In genomic region chr12:57618966-57619433, GRCh38 we compare ENCODE assay signal across 19 cellular contexts. TPM values are rescaled to one million over a fixed set of nuclear protein-coding genes. Genes with fewer than 3 reads are reported as not detected.
DNase-seq lines count a peak whose midpoint lies in the region; ATAC-seq and TF ChIP-seq lines count a peak whose summit lies in the region.
"Had no signal": no experiment of that assay in that cellular context is flagged by ENCODE, and none has a peak within 500 bp of the region (broad histone marks: within the 10 kb centered on the region; RNA-seq: fewer than 3 reads in every experiment).

No MANE protein-coding gene starts in this region.

- H3K36me3 ChIP-seq in HUES64 (ENCODE audit: insufficient read depth, low read length) = peaks cover 15% of the 10 kb centered on the region; the same call in 1 of the 2 replicates
- no peaks in the 10 kb centered on the region for H3K36me3 ChIP-seq in iPS DF 6.9 (ENCODE audit: control insufficient read depth, insufficient read depth, low read length)
- peaks cover 7% of the 10 kb centered on the region for H3K36me3 ChIP-seq in osteoblast (ENCODE audit: insufficient read depth, low read length)
- no peaks in the 10 kb centered on the region for H3K36me3 ChIP-seq in testis (ENCODE audit: low read depth, missing control alignments)
- H3K36me3 ChIP-seq: brain microvascular endothelial cell had no signal

- ATAC-seq in activated naive CD8-positive, alpha-beta T cell treated with anti-CD3 and anti-CD28 coated beads, Interleukin-2, amount 50 U/mL, for 24 hours = no peak
- no peak for ATAC-seq in GM18498 (IDR thresholded peaks at IDR 0.05; ENCODE audit: unreplicated experiment)
- ATAC-seq: gastroesophageal sphincter had no signal

- no peak for TF ChIP-seq CTCF in osteoblast (IDR thresholded peaks at IDR 0.05; ENCODE audit: extremely low read depth, low read depth, low read length)
- no peak for TF ChIP-seq CTCF in testis (IDR thresholded peaks at IDR 0.05)

- H3K9ac ChIP-seq in HUES64 (ENCODE audit: low read depth, low read length) = no peak overlapping the region

- H3K79me2 ChIP-seq in osteoblast (ENCODE audit: insufficient read depth, low read length) = no peaks in the 10 kb centered on the region

- H3K4me1 ChIP-seq in HUES64 (ENCODE audit: insufficient read depth, low read length) = peaks cover 2% of the 10 kb centered on the region
- H3K4me1 ChIP-seq in iPS DF 6.9 (ENCODE audit: control insufficient read depth, insufficient read depth, low read length) = peaks cover 1% of the 10 kb centered on the region
- peaks cover 15% of the 10 kb centered on the region for H3K4me1 ChIP-seq in osteoblast (ENCODE audit: insufficient read depth, low read length)
- peaks cover 18% of the 10 kb centered on the region for H3K4me1 ChIP-seq in testis

- DNase-seq in activated naive CD8-positive, alpha-beta T cell treated with anti-CD3 and anti-CD28 coated beads, Interleukin-2, amount 50 U/mL, for 24 hours = no peak
- DNase-seq in iPS DF 6.9 (ENCODE audit: low read depth, low spot score) = no peak
- DNase-seq in osteoblast (ENCODE audit: insufficient read length, low spot score, missing footprints) = peak; percentile 71
- DNase-seq in testis = no peak
- no peak for DNase-seq in DMS 273 treated with DMSO at 0.1 percent for 48 hours (lab: John Stamatoyannopoulos, UW)
- DNase-seq: ACHN; activated CD4-positive, CD25-positive, alpha-beta regulatory T cell; activated gamma-delta T cell treated with Interleukin-2 at 50 U/mL for 16 hours; brain microvascular endothelial cell; IMR-90; NCI-H187; NCI-H446; SW 1271 had no signal

- H3K4me3 Mint-ChIP-seq in activated naive CD8-positive, alpha-beta T cell = peak overlapping the region; percentile 49
- no peak overlapping the region for H3K4me3 Mint-ChIP-seq in activated naive CD8-positive, alpha-beta T cell treated with anti-CD3 and anti-CD28 coated beads, Interleukin-2, amount 50 U/mL, for 24 hours
- H3K4me3 Mint-ChIP-seq: memory B cell had no signal

- no peak overlapping the region for H2AFZ ChIP-seq in osteoblast (ENCODE audit: low read length)

- peaks cover 3% of the 10 kb centered on the region for H3K36me3 Mint-ChIP-seq in activated naive CD8-positive, alpha-beta T cell
- H3K36me3 Mint-ChIP-seq in activated naive CD8-positive, alpha-beta T cell treated with anti-CD3 and anti-CD28 coated beads, Interleukin-2, amount 50 U/mL, for 24 hours (ENCODE audit: low read depth) = no peaks in the 10 kb centered on the region
- H3K36me3 Mint-ChIP-seq: memory B cell had no signal

- TF ChIP-seq POLR2A in testis (IDR thresholded peaks at IDR 0.05) = no peak

- H3K27me3 ChIP-seq in HUES64 (ENCODE audit: insufficient read depth, low read length) (peaks cover 92% of the 10 kb centered on the region), iPS DF 6.9 (ENCODE audit: control insufficient read depth, insufficient read depth, low read length) (peaks cover 63% of the 10 kb centered on the region), osteoblast (ENCODE audit: insufficient read depth, low read length) (peaks cover 37% of the 10 kb centered on the region), testis (no peaks in the 10 kb centered on the region)

- H3K4me3 ChIP-seq in HUES64 (ENCODE audit: low read length) (peak overlapping the region; percentile 37), iPS DF 6.9 (ENCODE audit: low read length) (peak overlapping the region; percentile 8; the same call in 1 of the 2 replicates), osteoblast (ENCODE audit: insufficient read depth, low read length) (no peak overlapping the region), testis (no peak overlapping the region)
- H3K4me3 ChIP-seq: gastroesophageal sphincter had no signal

- H3K4me2 ChIP-seq in osteoblast (ENCODE audit: insufficient read depth, low read length) = no peak overlapping the region

- no peak overlapping the region for H3K27ac ChIP-seq in HUES64 (ENCODE audit: low read depth, low read length)
- no peak overlapping the region for H3K27ac ChIP-seq in iPS DF 6.9 (ENCODE audit: low read length)
- no peak overlapping the region for H3K27ac ChIP-seq in osteoblast (ENCODE audit: low read depth, low read length)
- no peak overlapping the region for H3K27ac ChIP-seq in testis
- H3K27ac ChIP-seq: brain microvascular endothelial cell, gastroesophageal sphincter, RWPE1 had no signal

- H3K27me3 Mint-ChIP-seq in activated naive CD8-positive, alpha-beta T cell = peaks cover 51% of the 10 kb centered on the region
- peaks cover 80% of the 10 kb centered on the region for H3K27me3 Mint-ChIP-seq in activated naive CD8-positive, alpha-beta T cell treated with anti-CD3 and anti-CD28 coated beads, Interleukin-2, amount 50 U/mL, for 24 hours

- no peaks in the 10 kb centered on the region for H4K20me1 ChIP-seq in osteoblast (ENCODE audit: insufficient read depth, low read length)

- no peaks in the 10 kb centered on the region for H3K9me3 Mint-ChIP-seq in activated naive CD8-positive, alpha-beta T cell (ENCODE audit: low read depth)
- no peaks in the 10 kb centered on the region for H3K9me3 Mint-ChIP-seq in activated naive CD8-positive, alpha-beta T cell treated with anti-CD3 and anti-CD28 coated beads, Interleukin-2, amount 50 U/mL, for 24 hours
- H3K9me3 Mint-ChIP-seq: memory B cell had no signal

- intact Hi-C loops in testis (cut with DNase I; ENCODE audit: low total_unique reads) = no loop called here

- WGBS in HUES64 = 38% methylated on average over 16 of the region's 16 CpGs
- no CpG with 5 or more reads among the region's 16 CpGs for WGBS in iPS DF 6.9 (ENCODE audit: insufficient coverage, insufficient read length)
- 44 to 56% methylated on average over 9 to 16 of the region's 16 CpGs for WGBS in testis, 2 donors

- H3K4me1 Mint-ChIP-seq in activated naive CD8-positive, alpha-beta T cell (ENCODE audit: low read depth) = peaks cover 23% of the 10 kb centered on the region
- H3K4me1 Mint-ChIP-seq in activated naive CD8-positive, alpha-beta T cell treated with anti-CD3 and anti-CD28 coated beads, Interleukin-2, amount 50 U/mL, for 24 hours = peaks cover 24% of the 10 kb centered on the region

- H3K27ac Mint-ChIP-seq in activated naive CD8-positive, alpha-beta T cell = no peak overlapping the region
- H3K27ac Mint-ChIP-seq in activated naive CD8-positive, alpha-beta T cell treated with anti-CD3 and anti-CD28 coated beads, Interleukin-2, amount 50 U/mL, for 24 hours = no peak overlapping the region
- H3K27ac Mint-ChIP-seq: memory B cell had no signal

- H3K9me3 ChIP-seq in HUES64 (ENCODE audit: insufficient read depth, low read depth, low read length) = no peaks in the 10 kb centered on the region
- no peaks in the 10 kb centered on the region for H3K9me3 ChIP-seq in iPS DF 6.9 (ENCODE audit: control insufficient read depth, insufficient read depth, low read length)
- no peaks in the 10 kb centered on the region for H3K9me3 ChIP-seq in osteoblast (ENCODE audit: low read depth, low read length)
- no peaks in the 10 kb centered on the region for H3K9me3 ChIP-seq in testis
- H3K9me3 ChIP-seq: gastroesophageal sphincter had no signal

RNA-seq across cellular contexts. Expression of gene ARHGEF25, which starts 7.8 kb away (rescaled TPM):
- 15.7 TPM for polyA plus RNA-seq in HUES64 (2013, experiment 1 of 2)
- polyA plus RNA-seq in HUES64 (2013, experiment 2 of 2) = 20.7 TPM
- 20.6 and 23.9 TPM in 2 replicates for total RNA-seq in osteoblast
- 10 to 100 TPM; 18.0 to 26.5 TPM for total RNA-seq in testis
- polyA plus RNA-seq in testis (ENCODE audit: insufficient read depth, low read depth, low replicate concordance) = 18.7 TPM

RNA-seq across cellular contexts. Expression of gene B4GALNT1, which starts 14.0 kb away (rescaled TPM):
- 1.8 TPM for polyA plus RNA-seq in HUES64 (2013, experiment 1 of 2)
- 1.5 TPM for polyA plus RNA-seq in HUES64 (2013, experiment 2 of 2)
- 1.1 and 2.9 TPM in 2 replicates for total RNA-seq in osteoblast
- 1 to 10 TPM; 2.3 to 3.2 TPM for total RNA-seq in testis
- polyA plus RNA-seq in testis (ENCODE audit: insufficient read depth, low read depth, low replicate concordance) = 1.8 TPM

RNA-seq across cellular contexts. Expression of gene DTX3, which starts 14.4 kb away (rescaled TPM):
- polyA plus RNA-seq in HUES64 (2013, experiment 1 of 2) = 44.3 TPM
- polyA plus RNA-seq in HUES64 (2013, experiment 2 of 2) = 48.2 TPM
- total RNA-seq in osteoblast (17.1 and 21.4 TPM in 2 replicates), testis (10 to 100 TPM; 45.0 to 60.4 TPM)
- 37.9 TPM for polyA plus RNA-seq in testis (ENCODE audit: insufficient read depth, low read depth, low replicate concordance)

RNA-seq across cellular contexts. Expression of gene PIP4K2C, which starts 28.0 kb away (rescaled TPM):
- 19.0 TPM for polyA plus RNA-seq in HUES64 (2013, experiment 1 of 2)
- polyA plus RNA-seq in HUES64 (2013, experiment 2 of 2) = 17.6 TPM
- total RNA-seq in osteoblast (32.4 and 36.6 TPM in 2 replicates), testis (10 to 100 TPM; 47.6 to 54.6 TPM)
- polyA plus RNA-seq in testis (ENCODE audit: insufficient read depth, low read depth, low replicate concordance) = 78.0 TPM

Comparison
In these comparisons a context has a peak if more than half of its experiments do, and no peak if none do; other contexts are left out.
1. H3K4me3 ChIP-seq: peak in HUES64 (single experiment) and iPS DF 6.9 (single experiment); none in osteoblast (single experiment) and testis (0 of 2).